9 cellular contexts compared by ENCODE assay signal in the genomic region with DNA sequence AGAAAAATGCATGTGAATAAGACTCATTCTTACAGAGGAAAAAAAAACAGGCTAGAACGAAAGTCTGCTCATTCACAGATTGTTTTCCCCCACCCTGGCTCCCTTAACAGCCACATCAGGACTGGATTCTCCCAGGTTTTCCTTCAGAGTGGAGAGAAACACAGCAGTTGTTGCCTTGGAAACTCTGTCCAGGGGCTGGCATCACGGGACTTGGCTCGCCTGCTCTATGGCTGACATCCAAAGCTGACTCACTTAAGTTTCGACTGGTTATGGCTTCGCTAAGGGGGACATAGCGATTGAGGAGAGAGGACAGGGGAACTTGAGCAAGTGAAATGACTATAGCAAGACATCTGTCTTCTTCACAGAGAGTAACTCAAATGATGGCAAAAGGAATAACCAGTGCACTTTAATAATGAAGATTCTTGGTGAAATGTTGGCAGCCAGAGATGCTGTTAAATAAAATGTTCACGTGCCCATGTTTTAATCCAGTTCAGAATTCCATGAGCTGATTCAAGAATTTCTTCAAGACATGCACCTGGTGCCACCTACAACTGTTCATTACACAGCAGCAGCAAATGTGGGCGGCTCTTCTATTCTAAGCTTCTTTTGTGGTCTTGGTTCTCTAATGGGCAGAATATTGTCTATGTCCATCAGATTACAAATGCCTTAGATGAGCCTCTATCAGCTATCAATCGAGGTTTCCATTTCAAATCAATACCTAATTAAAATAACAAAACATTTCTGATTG. TPM values are rescaled to one million over a fixed set of nuclear protein-coding genes. Genes with fewer than 3 reads are reported as not detected.
DNase-seq lines count a peak whose midpoint lies in the region; ATAC-seq, FAIRE-seq and TF ChIP-seq lines count a peak whose summit lies in the region.
"Had no signal": no experiment of that assay in that cellular context is flagged by ENCODE, and none has a peak within 500 bp of the region (broad histone marks: within the 10 kb centered on the region; RNA-seq: fewer than 3 reads in every experiment).

No MANE protein-coding gene starts in this region.

- no peak overlapping the region for H3K27ac ChIP-seq in endothelial cell of umbilical vein (ENCODE audit: insufficient read depth, low read depth, low read length)

- H3K9me3 Mint-ChIP-seq in nephron progenitor cell, result no peaks in the 10 kb centered on the region
- no peaks in the 10 kb centered on the region for H3K9me3 Mint-ChIP-seq in activated T-cell treated with anti-CD3 and anti-CD28 coated beads, Interleukin-2, amount 50 U/mL, for 72 hours

- CTCF ChIA-PET in endothelial cell of umbilical vein (lab: Charles Lee), result interaction anchor here (0.6 to 5.4 kb wide), 14 partner anchors 9 to 476 kb away, joined by 3 to 208 read pairs (median 10); a partner anchor contains a TSS

- TF ChIP-seq POLR2A in endothelial cell of umbilical vein (IDR thresholded peaks at IDR 0.05; ENCODE audit: low read depth, low read length), result no peak
- TF ChIP-seq POLR2A in GM18505 (IDR thresholded peaks at IDR 0.05; ENCODE audit: borderline replicate concordance, extremely low read depth, insufficient read depth, insufficient read length), result no peak

- no peaks in the 10 kb centered on the region for H3K36me3 ChIP-seq in endothelial cell of umbilical vein (ENCODE audit: control insufficient read depth in 2 of 2, extremely low read depth in 1 of 2, insufficient read depth in 2 of 2, low read length in 2 of 2)

- peaks cover 0 to 1% of the 10 kb centered on the region in 2 experiments for H3K27me3 ChIP-seq in endothelial cell of umbilical vein (ENCODE audit: control insufficient read depth in 2 of 2, insufficient read depth in 2 of 2, low read length in 2 of 2)

- no peaks in the 10 kb centered on the region for H4K20me1 ChIP-seq in endothelial cell of umbilical vein (replicated peaks; ENCODE audit: control insufficient read depth, extremely low read depth, insufficient read depth, low read length)

- H3K4me3 ChIP-seq in endothelial cell of umbilical vein (replicated peaks in 1 of 3; ENCODE audit: insufficient read depth in 1 of 3, low read depth in 1 of 3, low read length in 3 of 3), result no peak overlapping the region
- H3K4me3 ChIP-seq: GM12878 had no signal

- peak overlapping the region; percentile 8 for H3K4me2 ChIP-seq in endothelial cell of umbilical vein (ENCODE audit: insufficient read depth, low read length)

- H3K4me1 ChIP-seq in endothelial cell of umbilical vein (ENCODE audit: control insufficient read depth, extremely low read depth, insufficient read depth, low read length), result peaks cover 13% of the 10 kb centered on the region

- no peaks in the 10 kb centered on the region for H3K9me1 ChIP-seq in endothelial cell of umbilical vein (replicated peaks; ENCODE audit: control insufficient read depth, extremely low read depth, insufficient read depth, low read length)

- POLR2A ChIA-PET in endothelial cell of umbilical vein (lab: Charles Lee), result no interaction called here

- no peaks in the 10 kb centered on the region for H3K79me2 ChIP-seq in endothelial cell of umbilical vein (ENCODE audit: control insufficient read depth, insufficient read depth, low read length)

- H3K9ac ChIP-seq in endothelial cell of umbilical vein (replicated peaks; ENCODE audit: extremely low read depth, insufficient read depth, low read length), result peak overlapping the region; percentile 45

- ATAC-seq in activated T-cell treated with anti-CD3 and anti-CD28 coated beads, Interleukin-2, amount 50 U/mL, for 72 hours (replicated peaks in 1 of 2), result no peak
- ATAC-seq in GM18505 (IDR thresholded peaks at IDR 0.05; ENCODE audit: unreplicated experiment), result no peak
- no peak for ATAC-seq in GM19023 (IDR thresholded peaks at IDR 0.05; ENCODE audit: unreplicated experiment)
- ATAC-seq: GM12878 had no signal

- no peaks in the 10 kb centered on the region for H3K9me3 ChIP-seq in endothelial cell of umbilical vein (replicated peaks; ENCODE audit: control insufficient read depth, insufficient read depth, low read length)

- dilution Hi-C loops in endothelial cell of umbilical vein (cut with MboI; ENCODE audit: extremely low pct_ligation_motif_present, low sequenced_read_pairs), result no loop called here

- no TSS peak for BruUV-seq in endothelial cell of umbilical vein (replicated peaks; lab: Mats Ljungman, UMichigan)

- DNase-seq in Caki2 (ENCODE audit: low read depth) (peak; percentile 89), NCI-H2227 treated with DMSO at 0.1 percent for 48 hours (lab: John Stamatoyannopoulos, UW) (peak; percentile 78), endothelial cell of umbilical vein (ENCODE audit: low read depth, low spot score) (peak; percentile 95), nephron progenitor cell (peak; percentile 14)
- DNase-seq in activated T-cell treated with anti-CD3 and anti-CD28 coated beads, Interleukin-2, amount 50 U/mL, for 72 hours, result no peak
- no peak for DNase-seq in activated CD8-positive, alpha-beta memory T cell treated with anti-CD3 and anti-CD28 coated beads, Interleukin-2, amount 50 U/mL, for 4 hours

- H3K27me3 Mint-ChIP-seq in nephron progenitor cell (ENCODE audit: low read depth, poor library complexity), result peaks cover 4% of the 10 kb centered on the region
- peaks cover 3% of the 10 kb centered on the region for H3K27me3 Mint-ChIP-seq in activated T-cell treated with anti-CD3 and anti-CD28 coated beads, Interleukin-2, amount 50 U/mL, for 72 hours (ENCODE audit: low read depth)

- H3K36me3 Mint-ChIP-seq in nephron progenitor cell (ENCODE audit: low read depth), result no peaks in the 10 kb centered on the region
- no peaks in the 10 kb centered on the region for H3K36me3 Mint-ChIP-seq in activated T-cell treated with anti-CD3 and anti-CD28 coated beads, Interleukin-2, amount 50 U/mL, for 72 hours (ENCODE audit: insufficient read depth in 2 of 2)

- intact Hi-C loops in endothelial cell of umbilical vein (cut with micrococcal nuclease), result loop anchor here (10.0 kb wide), 1 partner anchor 272 kb away; no protein-coding TSS in a partner anchor

- peak; percentile 93 for FAIRE-seq in endothelial cell of umbilical vein (lab: Jason Lieb, UNC)
- FAIRE-seq: GM12878 had no signal

- no peak overlapping the region for H3K4me3 Mint-ChIP-seq in nephron progenitor cell
- no peak overlapping the region for H3K4me3 Mint-ChIP-seq in activated T-cell treated with anti-CD3 and anti-CD28 coated beads, Interleukin-2, amount 50 U/mL, for 72 hours

- TF ChIP-seq CTCF in endothelial cell of umbilical vein (IDR thresholded peaks at IDR 0.05; ENCODE audit: extremely low read depth in 1 of 2, insufficient read depth in 1 of 2, low read depth in 1 of 2, low read length in 2 of 2), result no peak
- no peak for TF ChIP-seq CTCF in nephron progenitor cell (IDR thresholded peaks at IDR 0.05)

- peaks cover 18% of the 10 kb centered on the region for H3K4me1 Mint-ChIP-seq in nephron progenitor cell
- H3K4me1 Mint-ChIP-seq in activated T-cell treated with anti-CD3 and anti-CD28 coated beads, Interleukin-2, amount 50 U/mL, for 72 hours (ENCODE audit: low read depth), result no peaks in the 10 kb centered on the region

- no peak overlapping the region for H2AFZ ChIP-seq in endothelial cell of umbilical vein (ENCODE audit: low read depth, low read length)

- no peak overlapping the region for H3K27ac Mint-ChIP-seq in nephron progenitor cell
- no peak overlapping the region for H3K27ac Mint-ChIP-seq in activated T-cell treated with anti-CD3 and anti-CD28 coated beads, Interleukin-2, amount 50 U/mL, for 72 hours

- in situ Hi-C loops in Caki2 (cut with HindIII; ENCODE audit: low pct_unique_long_range_greater_than_20kb, low sequenced_read_pairs), result no loop called here

TF ChIP-seq in endothelial cell of umbilical vein, 7 proteins besides CTCF, POLR2A, EP300 and RAD21:
- TF ChIP-seq EZH2 (IDR thresholded peaks at IDR 0.05; ENCODE audit: borderline replicate concordance, low read depth, low read length, severe bottlenecking) (no peak), POLR2AphosphoS5 (IDR thresholded peaks at IDR 0.05; ENCODE audit: insufficient read depth, low read depth, low read length) (no peak), JUN (IDR thresholded peaks at IDR 0.05; ENCODE audit: borderline replicate concordance, insufficient read depth, insufficient read length, low read depth) (no peak), MYC (IDR thresholded peaks at IDR 0.05; ENCODE audit: low read depth, low read length) (no peak), FOS (IDR thresholded peaks at IDR 0.05; ENCODE audit: borderline replicate concordance, insufficient read depth, low read length) (no peak), GATA2 (IDR thresholded peaks at IDR 0.05; ENCODE audit: insufficient read depth, insufficient read length, low read depth, low read length) (no peak)
- TF ChIP-seq, protein P1, sequence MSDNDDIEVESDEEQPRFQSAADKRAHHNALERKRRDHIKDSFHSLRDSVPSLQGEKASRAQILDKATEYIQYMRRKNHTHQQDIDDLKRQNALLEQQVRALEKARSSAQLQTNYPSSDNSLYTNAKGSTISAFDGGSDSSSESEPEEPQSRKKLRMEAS (IDR thresholded peaks at IDR 0.05; ENCODE audit: insufficient read depth, insufficient read length), result no peak

RNA-seq across cellular contexts. Expression of a gene that starts 21.8 kb away (rescaled TPM):
- total RNA-seq in Caki2 (2014; rRNA removed; shearing (Covaris generic); ENCODE audit: low replicate concordance), result 22.4 and 33.4 TPM in 2 replicates
- 19.4 and 19.7 TPM in 2 replicates for total RNA-seq in endothelial cell of umbilical vein
- polyA plus RNA-seq in endothelial cell of umbilical vein, result 6.3 and 7.9 TPM in 2 replicates
- 10.1 and 10.7 TPM in 2 replicates for polyA plus RNA-seq in endothelial cell of umbilical vein (2011; cell fraction: cytosol; rRNA removed)
- 2.2 and 4.7 TPM in 2 replicates for polyA plus RNA-seq in endothelial cell of umbilical vein (2011; cell fraction: nucleus; rRNA removed)
- polyA plus RNA-seq in endothelial cell of umbilical vein (2012), result 10.7 and 15.0 TPM in 2 replicates
- 2.2 and 4.8 TPM in 2 replicates for polyA minus RNA-seq in endothelial cell of umbilical vein
- polyA minus RNA-seq in endothelial cell of umbilical vein (2011; cell fraction: cytosol; rRNA and poly(A)+ RNA removed), result 6.6 TPM
- polyA minus RNA-seq in endothelial cell of umbilical vein (2011; cell fraction: nucleus; rRNA and poly(A)+ RNA removed), result 0.96 and 1.1 TPM in 2 replicates
- 10 to 100 TPM; 22.4 to 26.2 TPM for total RNA-seq in activated T-cell treated with anti-CD3 and anti-CD28 coated beads, Interleukin-2, amount 50 U/mL, for 72 hours

RNA-seq across cellular contexts. Expression of a gene that starts 41.6 kb away (rescaled TPM):
- total RNA-seq in Caki2 (2014; rRNA removed; shearing (Covaris generic); ENCODE audit: low replicate concordance), result not detected in 2 replicates
- not detected in 2 replicates for total RNA-seq in endothelial cell of umbilical vein
- not detected in 2 replicates for polyA plus RNA-seq in endothelial cell of umbilical vein
- polyA plus RNA-seq in endothelial cell of umbilical vein (2011; cell fraction: cytosol; rRNA removed), result not detected in 2 replicates
- not detected in 2 replicates for polyA plus RNA-seq in endothelial cell of umbilical vein (2011; cell fraction: nucleus; rRNA removed)
- not detected in 2 replicates for polyA plus RNA-seq in endothelial cell of umbilical vein (2012)
- not detected in 2 replicates for polyA minus RNA-seq in endothelial cell of umbilical vein
- polyA minus RNA-seq in endothelial cell of umbilical vein (2011; cell fraction: cytosol; rRNA and poly(A)+ RNA removed), result not detected
- polyA minus RNA-seq in endothelial cell of umbilical vein (2011; cell fraction: nucleus; rRNA and poly(A)+ RNA removed), result not detected in 2 replicates
- not detected for total RNA-seq in activated T-cell treated with anti-CD3 and anti-CD28 coated beads, Interleukin-2, amount 50 U/mL, for 72 hours
- total RNA-seq: GM12878 had no signal

Comparison
In these comparisons a context has a peak if more than half of its experiments do, and no peak if none do; other contexts are left out.
1. DNase-seq: peak in Caki2 (single experiment), NCI-H2227 treated with DMSO at 0.1 percent for 48 hours (single experiment), endothelial cell of umbilical vein (single experiment) and nephron progenitor cell (single experiment); none in activated T-cell treated with anti-CD3 and anti-CD28 coated beads, Interleukin-2, amount 50 U/mL, for 72 hours (0 of 2) and activated CD8-positive, alpha-beta memory T cell treated with anti-CD3 and anti-CD28 coated beads, Interleukin-2, amount 50 U/mL, for 4 hours (single experiment).